In the genomic region with DNA sequence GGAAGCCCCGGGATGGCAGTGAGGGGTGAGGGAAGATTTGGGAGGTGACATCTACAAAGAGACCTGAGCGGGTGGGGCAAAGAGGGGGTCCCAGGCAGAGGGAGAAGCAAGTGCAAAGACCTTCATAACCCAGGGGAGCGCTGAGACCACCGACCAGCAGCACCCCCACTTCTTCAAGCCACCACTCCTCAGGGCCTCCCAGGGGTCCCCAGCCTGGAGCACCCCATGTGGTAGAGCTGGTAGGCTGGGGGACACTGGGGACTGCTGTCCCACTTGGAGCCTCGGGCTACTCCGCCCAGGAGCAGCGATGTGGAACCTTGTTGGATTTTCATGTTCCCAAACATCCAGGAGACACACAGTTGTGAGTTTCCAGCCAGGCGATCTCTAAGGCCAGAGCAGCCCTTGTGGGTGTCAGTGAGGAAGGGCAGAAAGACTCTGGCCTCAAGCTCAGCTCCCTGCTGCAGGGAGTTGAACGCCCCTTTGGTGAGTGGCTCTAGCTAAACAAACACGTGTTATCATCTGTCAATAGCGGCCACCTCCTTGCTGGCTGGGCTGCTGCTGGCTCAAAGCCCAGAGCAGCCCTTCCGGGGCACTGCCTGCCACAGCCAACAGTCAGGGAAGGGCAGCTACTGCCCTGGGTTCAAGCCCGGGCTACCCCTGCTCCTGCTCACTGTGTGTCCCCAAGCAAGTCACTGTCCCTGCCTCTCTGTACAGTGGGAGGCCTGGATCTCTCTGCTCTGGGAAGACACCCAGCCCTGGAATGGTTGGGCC, we compare ENCODE assay signal across 9 cellular contexts. TPM values are rescaled to one million over a fixed set of nuclear protein-coding genes. Genes with fewer than 3 reads are reported as not detected.
DNase-seq lines count a peak whose midpoint lies in the region; FAIRE-seq and TF ChIP-seq lines count a peak whose summit lies in the region.
"Had no signal": no experiment of that assay in that cellular context is flagged by ENCODE, and none has a peak within 500 bp of the region (broad histone marks: within the 10 kb centered on the region; RNA-seq: fewer than 3 reads in every experiment).

No MANE protein-coding gene starts in this region.

- no peaks in the 10 kb centered on the region for H3K9me3 Mint-ChIP-seq in CD4-positive, alpha-beta memory T cell
- peaks cover 4% of the 10 kb centered on the region for H3K9me3 Mint-ChIP-seq in glutamatergic neuron (ENCODE audit: unreplicated experiment)

- no peaks in the 10 kb centered on the region for H3K9me3 ChIP-seq in right atrium auricular region
- H3K9me3 ChIP-seq in CD4-positive, alpha-beta memory T cell (ENCODE audit: control insufficient read depth in 1 of 2, low read length in 2 of 2) = no peaks in the 10 kb centered on the region

- DNase-seq in SIG-M5 treated with dmso at 0.1 percent for 504 hours (lab: John Stamatoyannopoulos, UW; ENCODE audit: unreplicated experiment) (peak; percentile 20), SIG-M5 (lab: John Stamatoyannopoulos, UW) (no peak), RPMI8226 (peak; percentile 94), right atrium auricular region (ENCODE audit: low spot score) (no peak), urothelium cell line (ENCODE audit: low spot score) (peak; percentile 76), foreskin melanocyte (no peak), glutamatergic neuron (no peak)
- no peak for DNase-seq in CD4-positive, alpha-beta memory T cell

- peaks cover 0 to 26% of the 10 kb centered on the region in 2 donors for H3K4me1 ChIP-seq in right atrium auricular region
- peaks cover 7% of the 10 kb centered on the region for H3K4me1 ChIP-seq in CD4-positive, alpha-beta memory T cell (ENCODE audit: insufficient read depth, low read length)

- no peak for TF ChIP-seq CTCF in right atrium auricular region (IDR thresholded peaks at IDR 0.05)
- no peak for TF ChIP-seq CTCF in glutamatergic neuron (IDR thresholded peaks at IDR 0.05; ENCODE audit: partially characterized antibody, unreplicated experiment)

- intact Hi-C loops in CD4-positive, alpha-beta memory T cell (cut with micrococcal nuclease) = no loop called here

- peak overlapping the region; percentile 83 to 87 for H3K27ac ChIP-seq in right atrium auricular region
- H3K27ac ChIP-seq in CD4-positive, alpha-beta memory T cell (ENCODE audit: low read depth, low read length) = no peak overlapping the region

- POLR2A ChIA-PET in CD4-positive, alpha-beta memory T cell (lab: Charles Lee; ENCODE audit: partially characterized antibody) = interaction anchor here (0.6 kb wide), 1 partner anchor 11 kb away, joined by 4 read pairs; no protein-coding TSS in a partner anchor

- H3K27me3 Mint-ChIP-seq in CD4-positive, alpha-beta memory T cell = peaks cover 0 to 1% of the 10 kb centered on the region in 2 donors
- peaks cover 2% of the 10 kb centered on the region for H3K27me3 Mint-ChIP-seq in glutamatergic neuron (ENCODE audit: unreplicated experiment)
- H3K27me3 Mint-ChIP-seq: B cell had no signal

- no peaks in the 10 kb centered on the region for H3K36me3 Mint-ChIP-seq in CD4-positive, alpha-beta memory T cell
- no peaks in the 10 kb centered on the region for H3K36me3 Mint-ChIP-seq in glutamatergic neuron (ENCODE audit: unreplicated experiment)

- H3K4me3 Mint-ChIP-seq in CD4-positive, alpha-beta memory T cell = no peak overlapping the region
- no peak overlapping the region for H3K4me3 Mint-ChIP-seq in glutamatergic neuron (ENCODE audit: unreplicated experiment)
- H3K4me3 Mint-ChIP-seq: B cell had no signal

- CTCF ChIA-PET in CD4-positive, alpha-beta memory T cell (lab: Charles Lee; ENCODE audit: partially characterized antibody) = no interaction called here

- no peak overlapping the region for H3K27ac Mint-ChIP-seq in CD4-positive, alpha-beta memory T cell
- no peak overlapping the region for H3K27ac Mint-ChIP-seq in glutamatergic neuron (ENCODE audit: unreplicated experiment)
- H3K27ac Mint-ChIP-seq: B cell had no signal

- no peak for FAIRE-seq in urothelium cell line (lab: Jason Lieb, UNC)

- H3K4me3 ChIP-seq in right atrium auricular region = no peak overlapping the region
- no peak overlapping the region for H3K4me3 ChIP-seq in CD4-positive, alpha-beta memory T cell (ENCODE audit: low read length in 2 of 2)

- H3K4me1 Mint-ChIP-seq in CD4-positive, alpha-beta memory T cell = peaks cover 3 to 9% (median 4%) of the 10 kb centered on the region in 4 donors
- peaks cover 4% of the 10 kb centered on the region for H3K4me1 Mint-ChIP-seq in glutamatergic neuron (ENCODE audit: low read depth, unreplicated experiment)

- no peaks in the 10 kb centered on the region for H3K36me3 ChIP-seq in right atrium auricular region
- H3K36me3 ChIP-seq in CD4-positive, alpha-beta memory T cell (ENCODE audit: insufficient read depth, low read length) = no peaks in the 10 kb centered on the region

- H3K27me3 ChIP-seq in right atrium auricular region = no peaks in the 10 kb centered on the region
- no peaks in the 10 kb centered on the region for H3K27me3 ChIP-seq in CD4-positive, alpha-beta memory T cell (ENCODE audit: insufficient read depth, low read length)

RNA-seq across cellular contexts. Expression of gene CHKA, which starts 25.7 kb away (rescaled TPM):
- total RNA-seq in right atrium auricular region = 10 to 100 TPM in 1 of 2 donors, 1 to 10 TPM in 1; 6.1 to 10.3 TPM
- 1 to 10 TPM; 2.5 to 2.7 TPM for total RNA-seq in CD4-positive, alpha-beta memory T cell
- 1 to 10 TPM; 1.5 to 2.6 TPM for polyA plus RNA-seq in CD4-positive, alpha-beta memory T cell
- total RNA-seq in glutamatergic neuron (ENCODE audit: unreplicated experiment) = 74.1 TPM

Comparison
In these comparisons a context has a peak if more than half of its experiments do, and no peak if none do; other contexts are left out.
1. DNase-seq: peak in SIG-M5 treated with dmso at 0.1 percent for 504 hours (single experiment), RPMI8226 (single experiment) and urothelium cell line (single experiment); none in SIG-M5 (single experiment), right atrium auricular region (single experiment), foreskin melanocyte (single experiment), CD4-positive, alpha-beta memory T cell (0 of 5) and glutamatergic neuron (single experiment).